ENCODE assay signal across 2 cellular contexts in genomic region chr19:11064831-11065303, GRCh38.
TF ChIP-seq lines count a peak whose summit lies in the region.

No MANE protein-coding gene starts in this region.

TF ChIP-seq in GM12878, 131 proteins besides CTCF, POLR2A, EP300 and RAD21:
- TF ChIP-seq BACH1 (IDR thresholded peaks at IDR 0.05; ENCODE audit: borderline replicate concordance) = peak; percentile 46; the same call in 1 of the 2 replicates
- no peak for TF ChIP-seq BRCA1 (IDR thresholded peaks at IDR 0.05; ENCODE audit: low read depth, low read length)

TF ChIP-seq in HepG2, 621 proteins besides CTCF, POLR2A, EP300 and RAD21:
- TF ChIP-seq TFAP4 (IDR thresholded peaks at IDR 0.05; ENCODE audit: borderline replicate concordance, low read depth) (peak; percentile 53; the same call in 1 of the 2 replicates), NFE2L2 (IDR thresholded peaks at IDR 0.05; ENCODE audit: low read length) (peak; percentile 57; the same call in 1 of the 2 replicates), ZNF687 (CRISPR knock-in tag; IDR thresholded peaks at IDR 0.05) (0 out of 2 replicates have a peak, but pooled peaks have one; percentile 12), ZNF710 (CRISPR knock-in tag; IDR thresholded peaks at IDR 0.05; ENCODE audit: borderline replicate concordance) (0 out of 2 replicates have a peak, but pooled peaks have one; percentile 36), ASH2L (IDR thresholded peaks at IDR 0.05; ENCODE audit: insufficient read length, low read depth, low read length) (no peak), MAFG (CRISPR knock-in tag; IDR thresholded peaks at IDR 0.05) (peak; percentile 96), MAFF (IDR thresholded peaks at IDR 0.05; ENCODE audit: low read depth, low read length) (peak; percentile 100), RFX5 (IDR thresholded peaks at IDR 0.05; ENCODE audit: low read depth, low read length) (peak; percentile 83; the same call in 1 of the 2 replicates), TBX2 (CRISPR knock-in tag; IDR thresholded peaks at IDR 0.05; ENCODE audit: borderline replicate concordance) (0 out of 2 replicates have a peak, but pooled peaks have one; percentile 11), MAFK (conservative IDR thresholded peaks at IDR 0.05 in 1 of 2, IDR thresholded peaks at IDR 0.05 in 1 of 2; ENCODE audit: low read length in 2 of 2) (peak; percentile 100), RXRA (CRISPR knock-in tag; IDR thresholded peaks at IDR 0.05) (peak; percentile 37; the same call in 1 of the 2 replicates), ZNF781 (CRISPR knock-in tag; IDR thresholded peaks at IDR 0.05; ENCODE audit: borderline replicate concordance, not compliant biosample characterization) (no peak), ZFY (CRISPR knock-in tag; IDR thresholded peaks at IDR 0.05) (peak; percentile 13; the same call in 1 of the 2 replicates), MBD4 (IDR thresholded peaks at IDR 0.05; ENCODE audit: borderline replicate concordance, low read length) (no peak), SUZ12 (IDR thresholded peaks at IDR 0.05; ENCODE audit: low read depth, low read length) (no peak)
